In the genomic region with DNA sequence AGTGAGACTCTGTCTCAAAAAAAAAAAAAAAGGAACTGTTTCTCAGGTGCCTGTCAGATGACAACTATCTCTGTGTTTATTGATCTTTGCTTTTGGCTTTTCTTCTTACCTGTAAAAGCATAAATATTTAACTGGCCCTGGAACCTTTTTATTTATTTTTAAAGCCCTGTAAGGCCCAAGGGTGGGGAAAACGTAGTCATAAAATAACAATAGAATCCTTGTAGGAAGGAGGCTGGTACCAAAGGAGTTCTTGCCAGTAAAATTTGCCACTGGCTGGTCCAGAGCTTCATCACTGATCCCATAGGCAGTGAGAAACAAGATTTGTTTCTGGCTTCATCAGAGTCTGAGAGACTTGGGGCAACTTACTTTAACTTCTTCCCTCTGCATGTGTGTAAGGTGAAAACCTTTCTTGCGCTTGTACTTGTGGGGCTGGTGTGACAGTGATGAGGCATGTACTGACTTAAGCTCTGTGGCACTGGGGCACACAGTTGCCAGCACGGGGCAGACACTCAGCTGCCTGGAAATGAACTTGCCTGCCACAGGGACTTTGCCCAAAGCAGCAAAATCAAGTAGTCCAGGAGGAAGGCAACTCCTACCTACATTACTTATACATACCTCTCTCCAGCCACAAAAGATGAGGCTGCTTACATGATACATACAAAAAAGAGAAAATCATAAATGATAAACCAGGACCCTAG, we compare ENCODE assay signal across 31 cellular contexts. TPM values are rescaled to one million over a fixed set of nuclear protein-coding genes. Genes with fewer than 3 reads are reported as not detected.
DNase-seq lines count a peak whose midpoint lies in the region; ATAC-seq, FAIRE-seq and TF ChIP-seq lines count a peak whose summit lies in the region.
"Had no signal": no experiment of that assay in that cellular context is flagged by ENCODE, and none has a peak within 500 bp of the region (broad histone marks: within the 10 kb centered on the region; RNA-seq: fewer than 3 reads in every experiment).

No MANE protein-coding gene starts in this region.

- DNase-seq in A549 (ENCODE audit: low read depth in 1 of 2, low spot score in 1 of 2) (no peak), bronchial epithelial cell (ENCODE audit: low read depth) (no peak), natural killer cell (no peak), NCI-H1694 (lab: John Stamatoyannopoulos, UW) (no peak), GM19238 (ENCODE audit: insufficient read length, low spot score) (no peak)
- DNase-seq in CD4-positive, alpha-beta memory T cell: no peak
- DNase-seq: activated CD4-positive, CD25-positive, alpha-beta regulatory T cell treated with anti-CD3 and anti-CD28 coated beads, Interleukin-2, amount 50 U/mL, for 72 hours; activated CD8-positive, alpha-beta memory T cell treated with anti-CD3 and anti-CD28 coated beads for 24 hours; activated T-cell treated with anti-CD3 and anti-CD28 coated beads, Interleukin-2, amount 50 U/mL, for 4 hours; DMS153; dorsolateral prefrontal cortex; glutamatergic neuron; KG1; NCI-H1436; NCI-H524; NK-92 treated with Interleukin-12 subunit alpha and Interleukin-12 subunit beta, amount 100 ng/mL, for 24 hours; occipital lobe; stimulated activated CD4-positive, alpha-beta T cell treated with anti-CD3 and anti-CD28 coated beads, Interleukin-4, amount 100 ng/mL, for 24 hours; T-helper 1 cell had no signal

- H3K4me3 Mint-ChIP-seq in CD4-positive, alpha-beta memory T cell: no peak overlapping the region
- H3K4me3 Mint-ChIP-seq in natural killer cell: no peak overlapping the region
- H3K4me3 Mint-ChIP-seq: activated naive CD8-positive, alpha-beta T cell; activated T-cell treated with anti-CD3 and anti-CD28 coated beads, Interleukin-2, amount 50 U/mL, for 4 hours; CD14-positive monocyte; central memory CD8-positive, alpha-beta T cell; stimulated activated naive CD8-positive, alpha-beta T cell treated with anti-CD3 and anti-CD28 coated beads, Interleukin-15, Interleukin-2, amounts not matched to agents 100 ng/mL and 50 ng/mL, for 24 hours had no signal

- peak overlapping the region; percentile 4 to 9; a peak in 2 of 6 replicates for H3K27ac ChIP-seq in A549
- no peak overlapping the region for H3K27ac ChIP-seq in CD4-positive, alpha-beta memory T cell (ENCODE audit: low read depth, low read length)

- intact Hi-C loops in CD4-positive, alpha-beta memory T cell (cut with micrococcal nuclease): no loop called here
- intact Hi-C loops in natural killer cell (cut with micrococcal nuclease): no loop called here

- 78% methylated on average over 3 of the region's 3 CpGs for WGBS in A549 (ENCODE audit: missing lambda C conversion rate)

- H3K4me3 ChIP-seq in A549 (no peak overlapping the region), bronchial epithelial cell (ENCODE audit: low read depth, low read length) (no peak overlapping the region)
- H3K4me3 ChIP-seq in CD4-positive, alpha-beta memory T cell (ENCODE audit: low read length in 2 of 2): no peak overlapping the region
- H3K4me3 ChIP-seq: dorsolateral prefrontal cortex, lung had no signal

- TF ChIP-seq RAD21 in A549 (conservative IDR thresholded peaks at IDR 0.05 in 1 of 2, IDR thresholded peaks at IDR 0.05 in 1 of 2): no peak

- no peak for TF ChIP-seq EP300 in A549 (IDR thresholded peaks at IDR 0.05)

- no peak for ATAC-seq in A549
- ATAC-seq in natural killer cell: no peak
- ATAC-seq in HG03175 (IDR thresholded peaks at IDR 0.05; ENCODE audit: unreplicated experiment): no peak
- ATAC-seq: activated T-cell treated with anti-CD3 and anti-CD28 coated beads, Interleukin-2, amount 50 U/mL, for 4 hours; Panc1 had no signal

- POLR2A ChIA-PET in A549 (lab: Yijun Ruan, JAX): no interaction called here
- POLR2A ChIA-PET in CD4-positive, alpha-beta memory T cell (lab: Charles Lee; ENCODE audit: partially characterized antibody): interaction anchor here (0.7 to 1.0 kb wide), 2 partner anchors 20 to 188 kb away, joined by 3 read pairs; partner anchors contain the start of gene B4GALT4

- TF ChIP-seq POLR2A in A549 (IDR thresholded peaks at IDR 0.05; ENCODE audit: low read length): no peak

- peaks cover 60% of the 10 kb centered on the region for H3K4me1 ChIP-seq in A549
- H3K4me1 ChIP-seq in CD4-positive, alpha-beta memory T cell (ENCODE audit: insufficient read depth, low read length): peaks cover 19% of the 10 kb centered on the region

- peak overlapping the region in 6 of 7 donors; percentile 9 to 71 (median 60) for H3K27ac Mint-ChIP-seq in CD4-positive, alpha-beta memory T cell
- peak overlapping the region; percentile 53 to 86 for H3K27ac Mint-ChIP-seq in natural killer cell
- H3K27ac Mint-ChIP-seq: activated naive CD8-positive, alpha-beta T cell; stimulated activated naive CD8-positive, alpha-beta T cell treated with anti-CD3 and anti-CD28 coated beads, Interleukin-15, Interleukin-2, amounts not matched to agents 100 ng/mL and 50 ng/mL, for 24 hours had no signal

- H3K27me3 ChIP-seq in CD4-positive, alpha-beta memory T cell (ENCODE audit: insufficient read depth, low read length): no peaks in the 10 kb centered on the region
- H3K27me3 ChIP-seq in bronchial epithelial cell (ENCODE audit: control insufficient read depth, insufficient read depth, low read length): no peaks in the 10 kb centered on the region
- H3K27me3 ChIP-seq: dorsolateral prefrontal cortex had no signal

- H3K36me3 Mint-ChIP-seq in CD4-positive, alpha-beta memory T cell: peaks cover 57 to 68% of the 10 kb centered on the region in 2 donors
- H3K36me3 Mint-ChIP-seq in natural killer cell: peaks cover 7% of the 10 kb centered on the region

- peaks cover 30% of the 10 kb centered on the region for H3K36me3 ChIP-seq in CD4-positive, alpha-beta memory T cell (ENCODE audit: insufficient read depth, low read length)
- H3K36me3 ChIP-seq in bronchial epithelial cell (ENCODE audit: control insufficient read depth, insufficient read depth, low read length): peaks cover 15% of the 10 kb centered on the region

- FAIRE-seq in A549 (lab: Jason Lieb, UNC) (no peak), bronchial epithelial cell (lab: Jason Lieb, UNC) (peak; percentile 7)
- FAIRE-seq: astrocyte, endothelial cell of umbilical vein, HTR-8/SVneo, TTC549 had no signal

- no peaks in the 10 kb centered on the region for H3K9me3 Mint-ChIP-seq in CD4-positive, alpha-beta memory T cell
- no peaks in the 10 kb centered on the region for H3K9me3 Mint-ChIP-seq in natural killer cell
- H3K9me3 Mint-ChIP-seq: activated T-cell treated with anti-CD3 and anti-CD28 coated beads, Interleukin-2, amount 50 U/mL, for 4 hours; CD14-positive monocyte; central memory CD8-positive, alpha-beta T cell; stimulated activated naive CD8-positive, alpha-beta T cell treated with anti-CD3 and anti-CD28 coated beads, Interleukin-15, Interleukin-2, amounts not matched to agents 100 ng/mL and 50 ng/mL, for 24 hours had no signal

- TF ChIP-seq CTCF in A549 (IDR thresholded peaks at IDR 0.05): no peak
- no peak for TF ChIP-seq CTCF in bronchial epithelial cell (IDR thresholded peaks at IDR 0.05; ENCODE audit: insufficient read depth, low read length, severe bottlenecking)
- TF ChIP-seq CTCF in natural killer cell (IDR thresholded peaks at IDR 0.05): no peak

- CTCF ChIA-PET in A549 (lab: Yijun Ruan, JAX): interaction anchor here (0.8 to 5.2 kb wide), 5 partner anchors 9 to 75 kb away, joined by 3 to 28 read pairs (median 8); partner anchors contain the start of genes B4GALT4 and TEX55
- CTCF ChIA-PET in CD4-positive, alpha-beta memory T cell (lab: Charles Lee; ENCODE audit: partially characterized antibody): interaction anchor here (2.3 to 4.0 kb wide), 2 partner anchors 20 kb away, joined by 17 to 21 read pairs; partner anchors contain the start of gene B4GALT4

- peaks cover 18 to 38% (median 23%) of the 10 kb centered on the region in 4 donors for H3K4me1 Mint-ChIP-seq in CD4-positive, alpha-beta memory T cell
- H3K4me1 Mint-ChIP-seq in natural killer cell: peaks cover 34 to 43% of the 10 kb centered on the region in 2 donors
- H3K4me1 Mint-ChIP-seq: CD14-positive monocyte had no signal

- no peaks in the 10 kb centered on the region for H3K9me3 ChIP-seq in A549
- no peaks in the 10 kb centered on the region for H3K9me3 ChIP-seq in CD4-positive, alpha-beta memory T cell (ENCODE audit: control insufficient read depth in 1 of 2, low read length in 2 of 2)

- H3K4me2 ChIP-seq in A549: no peak overlapping the region

- no peaks in the 10 kb centered on the region for H3K27me3 Mint-ChIP-seq in CD4-positive, alpha-beta memory T cell
- H3K27me3 Mint-ChIP-seq in natural killer cell (ENCODE audit: low read depth in 2 of 2): no peaks in the 10 kb centered on the region
- H3K27me3 Mint-ChIP-seq: activated naive CD8-positive, alpha-beta T cell; central memory CD8-positive, alpha-beta T cell; stimulated activated naive CD8-positive, alpha-beta T cell treated with anti-CD3 and anti-CD28 coated beads, Interleukin-15, Interleukin-2, amounts not matched to agents 100 ng/mL and 50 ng/mL, for 24 hours had no signal

TF ChIP-seq in A549, 52 proteins besides CTCF, POLR2A, EP300 and RAD21 (continues in another document):
- TF ChIP-seq HES2 (IDR thresholded peaks at IDR 0.05): no peak

RNA-seq across cellular contexts. Expression of gene B4GALT4, which starts 19.6 kb away (rescaled TPM):
- polyA plus RNA-seq in A549 (2011; rRNA removed) (134 and 193 TPM in 2 replicates), A549 (2017; fragmentation: RNase III; extraction: RNeasy Plus Mini Kit Qiagen cat#74134 plus additional on column Dnase treatment) (95.1 to 101 TPM (median 98.6 TPM) in 3 replicates)
- 79.4 and 85.4 TPM in 2 replicates for polyA plus RNA-seq in A549 (2012; cell fraction: cytosol; rRNA removed)
- 41.2 and 64.4 TPM in 2 replicates for polyA plus RNA-seq in A549 (2012; cell fraction: nucleus; rRNA removed)
- 107 and 108 TPM in 2 replicates for polyA minus RNA-seq in A549 (2011; rRNA and poly(A)+ RNA removed)
- total RNA-seq in CD4-positive, alpha-beta memory T cell: 10 to 100 TPM; 15.9 to 18.1 TPM
- polyA plus RNA-seq in CD4-positive, alpha-beta memory T cell: 1 to 10 TPM; 5.9 to 8.6 TPM
- total RNA-seq in bronchial epithelial cell (40.5 and 67.2 TPM in 2 replicates), natural killer cell (10 to 100 TPM; 35.1 to 54.1 (median 48.8) TPM)

RNA-seq across cellular contexts. Expression of gene UPK1B, which starts 47.7 kb away (rescaled TPM):
- polyA plus RNA-seq in A549 (2011; rRNA removed): 36.7 and 53.5 TPM in 2 replicates
- 23.0 and 26.7 TPM in 2 replicates for polyA plus RNA-seq in A549 (2012; cell fraction: cytosol; rRNA removed)
- polyA plus RNA-seq in A549 (2012; cell fraction: nucleus; rRNA removed): 13.4 and 23.4 TPM in 2 replicates
- 7.0 to 7.1 TPM (median 7.1 TPM) in 3 replicates for polyA plus RNA-seq in A549 (2017; fragmentation: RNase III; extraction: RNeasy Plus Mini Kit Qiagen cat#74134 plus additional on column Dnase treatment)
- 26.4 and 35.0 TPM in 2 replicates for polyA minus RNA-seq in A549 (2011; rRNA and poly(A)+ RNA removed)
- not detected for total RNA-seq in CD4-positive, alpha-beta memory T cell
- polyA plus RNA-seq in CD4-positive, alpha-beta memory T cell: not detected
- 25.0 and 55.2 TPM in 2 replicates for total RNA-seq in bronchial epithelial cell
- not detected for total RNA-seq in natural killer cell
- total RNA-seq: activated T-cell treated with anti-CD3 and anti-CD28 coated beads, Interleukin-2, amount 50 U/mL, for 4 hours; endothelial cell of umbilical vein; G401 had no signal
- polyA plus RNA-seq: CD14-positive monocyte, endothelial cell of umbilical vein had no signal

Comparison
In these comparisons a context has a peak if more than half of its experiments do, and no peak if none do; other contexts are left out.
1. RNA of gene UPK1B, which starts 47.7 kb away (total RNA-seq): 25.0 to 55.2 TPM in bronchial epithelial cell; not detected in CD4-positive, alpha-beta memory T cell and not detected in natural killer cell; every median in the first group is over 10 times any median in the second.